ENCODE assay signal across 8 cellular contexts in the genomic region with DNA sequence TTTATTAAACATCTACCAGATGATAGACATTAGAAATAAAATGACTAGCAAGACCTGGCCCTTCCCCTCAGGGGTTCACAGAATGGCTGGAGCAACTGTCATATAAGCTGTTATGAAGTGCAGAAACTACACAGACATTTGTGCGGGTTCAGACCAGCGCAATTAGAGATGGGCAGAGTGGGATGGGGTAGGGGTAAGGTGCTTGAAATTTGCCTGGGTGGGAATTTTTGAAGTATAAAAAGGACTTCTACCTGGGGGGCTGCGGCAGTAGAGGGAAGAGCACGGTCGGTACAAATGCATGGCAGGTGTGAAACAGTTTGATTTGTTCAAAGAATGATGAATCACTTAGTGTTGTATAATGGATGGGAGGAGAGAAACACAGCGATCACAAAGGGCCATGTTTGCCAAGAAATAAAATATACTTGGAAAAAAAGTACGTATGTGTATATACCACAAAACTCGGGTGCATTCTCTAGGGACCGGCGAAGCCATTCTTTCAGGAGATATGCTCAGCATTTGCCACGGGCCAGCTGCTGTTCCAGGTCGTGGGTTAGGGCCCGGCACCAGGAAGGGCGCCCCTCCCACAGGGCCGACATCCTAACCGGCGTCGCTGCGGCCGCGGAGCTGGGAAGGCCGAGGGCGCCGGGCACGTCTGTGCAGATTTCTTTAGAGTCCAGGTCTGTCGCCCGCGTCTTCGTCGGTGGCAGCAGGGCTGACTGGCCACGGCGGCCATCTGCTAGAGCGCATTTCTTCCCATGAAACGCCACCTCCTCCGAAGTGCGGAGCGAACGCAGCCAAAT. TPM values are rescaled to one million over a fixed set of nuclear protein-coding genes. Genes with fewer than 3 reads are reported as not detected.
DNase-seq lines count a peak whose midpoint lies in the region; ATAC-seq, FAIRE-seq and TF ChIP-seq lines count a peak whose summit lies in the region.

No MANE protein-coding gene starts in this region.

- H3K36me3 Mint-ChIP-seq in stimulated activated naive CD8-positive, alpha-beta T cell treated with anti-CD3 and anti-CD28 coated beads, Interleukin-15, Interleukin-2, amounts not matched to agents 100 ng/mL and 50 ng/mL, for 24 hours (ENCODE audit: low read depth), result peaks cover 42% of the 10 kb centered on the region

- peak overlapping the region; percentile 68 for H3K27ac ChIP-seq in RWPE2 (ENCODE audit: poor library complexity, severe bottlenecking)
- peak overlapping the region; percentile 84 to 92 for H3K27ac ChIP-seq in coronary artery
- H3K27ac ChIP-seq in HepG2 (ENCODE audit: extremely low read length, insufficient read depth, low read length), result peak overlapping the region; percentile 91

- no peaks in the 10 kb centered on the region for H3K9me3 Mint-ChIP-seq in stimulated activated naive CD8-positive, alpha-beta T cell treated with anti-CD3 and anti-CD28 coated beads, Interleukin-15, Interleukin-2, amounts not matched to agents 100 ng/mL and 50 ng/mL, for 24 hours

- peaks cover 13% of the 10 kb centered on the region for H3K4me1 ChIP-seq in RWPE2 (ENCODE audit: insufficient read depth, poor library complexity, severe bottlenecking)
- peaks cover 35% of the 10 kb centered on the region for H3K4me1 ChIP-seq in HepG2 (ENCODE audit: insufficient read depth, low read length)

- H2AFZ ChIP-seq in HepG2 (ENCODE audit: low read length), result no peak overlapping the region

- DNase-seq in DMS114 treated with DMSO at 0.1 percent for 48 hours (lab: John Stamatoyannopoulos, UW; ENCODE audit: unreplicated experiment) (peak; percentile 36), RWPE2 (ENCODE audit: low spot score) (no peak), coronary artery (ENCODE audit: low spot score) (peak; percentile 82), HepG2 (ENCODE audit: low spot score) (peak; percentile 38), DMS153 treated with DMSO at 0.1 percent for 48 hours (lab: John Stamatoyannopoulos, UW; ENCODE audit: unreplicated experiment) (no peak)

- 0 out of 4 replicates have a peak, but pooled peaks of 1 of the 2 experiments have one; percentile 11 for TF ChIP-seq POLR2A in HepG2 (IDR thresholded peaks at IDR 0.05; ENCODE audit: insufficient read depth in 1 of 2, low read depth in 2 of 2, low read length in 2 of 2)

- peaks cover 31% of the 10 kb centered on the region for H3K36me3 ChIP-seq in RWPE2 (ENCODE audit: low read depth)
- H3K36me3 ChIP-seq in HepG2 (replicated peaks in 1 of 2; ENCODE audit: control insufficient read depth in 1 of 2, insufficient read depth in 2 of 2, low read length in 2 of 2), result peaks cover 5 to 25% of the 10 kb centered on the region in 2 experiments; a peak in 3 of 5 replicates

- TF ChIP-seq EP300 in HepG2 (IDR thresholded peaks at IDR 0.05; ENCODE audit: low read depth in 2 of 2, low read length in 2 of 2) (no peak), HepG2 (CRISPR knock-in tag; IDR thresholded peaks at IDR 0.05; ENCODE audit: borderline replicate concordance) (no peak)

- H3K4me3 ChIP-seq in RWPE2 (ENCODE audit: severe bottlenecking) (peak overlapping the region; percentile 66), coronary artery (peak overlapping the region; percentile 86), HepG2 (replicated peaks in 1 of 3; ENCODE audit: insufficient read depth in 1 of 3, low read depth in 2 of 3, low read length in 3 of 3) (peak overlapping the region; percentile 89 to 97 (median 93))

- H3K4me1 Mint-ChIP-seq in stimulated activated naive CD8-positive, alpha-beta T cell treated with anti-CD3 and anti-CD28 coated beads, Interleukin-15, Interleukin-2, amounts not matched to agents 100 ng/mL and 50 ng/mL, for 24 hours (ENCODE audit: low read depth), result peaks cover 51% of the 10 kb centered on the region

- in situ Hi-C loops in HepG2 (cut with HindIII; ENCODE audit: extremely low pct_ligation_motif_present, low pct_unique_long_range_greater_than_20kb), result no loop called here

- H4K20me1 ChIP-seq in HepG2 (ENCODE audit: insufficient read depth, low read length), result peaks cover 17% of the 10 kb centered on the region

- H3K9ac ChIP-seq in HepG2 (ENCODE audit: insufficient read depth, low read depth, low read length), result peak overlapping the region; percentile 97

- H3K27ac Mint-ChIP-seq in stimulated activated naive CD8-positive, alpha-beta T cell treated with anti-CD3 and anti-CD28 coated beads, Interleukin-15, Interleukin-2, amounts not matched to agents 100 ng/mL and 50 ng/mL, for 24 hours, result peak overlapping the region; percentile 97

- peak overlapping the region; percentile 97 for H3K4me3 Mint-ChIP-seq in stimulated activated naive CD8-positive, alpha-beta T cell treated with anti-CD3 and anti-CD28 coated beads, Interleukin-15, Interleukin-2, amounts not matched to agents 100 ng/mL and 50 ng/mL, for 24 hours

- CTCF ChIA-PET in HepG2 (lab: Yijun Ruan, JAX; ENCODE audit: low intra/inter-chr PET ratio, low total read pairs), result interaction anchor here (1.2 kb wide), 1 partner anchor 9 kb away, joined by 6 read pairs; no protein-coding TSS in a partner anchor

- POLR2A ChIA-PET in HepG2 (lab: Yijun Ruan, JAX), result interaction anchor here (0.6 to 5.3 kb wide), 24 partner anchors 9 to 1631 kb away, joined by 3 to 175 read pairs (median 5); partner anchors contain the start of genes GFOD1, MCUR1, RANBP9 and SIRT5

- no peak for FAIRE-seq in HepG2 (lab: Jason Lieb, UNC)

- H3K27me3 ChIP-seq in RWPE2 (ENCODE audit: insufficient read depth, poor library complexity, severe bottlenecking) (no peaks in the 10 kb centered on the region), HepG2 (ENCODE audit: control insufficient read depth in 1 of 2, insufficient read depth in 2 of 2, low read length in 2 of 2) (no peaks in the 10 kb centered on the region; a peak in 1 of 5 replicates)

- intact Hi-C loops in HepG2 (cut with micrococcal nuclease; ENCODE audit: unreplicated experiment), result loop anchor here (2.0 kb wide), 2 partner anchors 128 to 278 kb away; partner anchors contain the start of gene GFOD1

- peaks cover 43% of the 10 kb centered on the region for H3K79me2 ChIP-seq in HepG2 (ENCODE audit: insufficient read depth, low read length)

- 4% methylated on average over 20 of the region's 38 CpGs for WGBS in HepG2 (ENCODE audit: low lambda C conversion rate)

- H3K4me2 ChIP-seq in HepG2 (ENCODE audit: low read depth, low read length), result peak overlapping the region; percentile 91

- no peaks in the 10 kb centered on the region for H3K27me3 Mint-ChIP-seq in stimulated activated naive CD8-positive, alpha-beta T cell treated with anti-CD3 and anti-CD28 coated beads, Interleukin-15, Interleukin-2, amounts not matched to agents 100 ng/mL and 50 ng/mL, for 24 hours

- TF ChIP-seq RAD21 in HepG2 (CRISPR knock-in tag; IDR thresholded peaks at IDR 0.05), result no peak

- no peaks in the 10 kb centered on the region for H3K9me3 ChIP-seq in RWPE2 (ENCODE audit: severe bottlenecking)
- H3K9me3 ChIP-seq in HepG2 (ENCODE audit: low read length), result no peaks in the 10 kb centered on the region

- TF ChIP-seq CTCF in RWPE2 (IDR thresholded peaks at IDR 0.05; ENCODE audit: poor library complexity, severe bottlenecking) (no peak), coronary artery (IDR thresholded peaks at IDR 0.05) (no peak), HepG2 (CRISPR knock-in tag; IDR thresholded peaks at IDR 0.05) (no peak)

- peak; percentile 15 for ATAC-seq in GM21360 (IDR thresholded peaks at IDR 0.05; ENCODE audit: unreplicated experiment)
- ATAC-seq in HG03571 (IDR thresholded peaks at IDR 0.05; ENCODE audit: unreplicated experiment), result peak; percentile 15
- peak; percentile 55 for ATAC-seq in RWPE2 (ENCODE audit: low read depth)
- peak; percentile 65 for ATAC-seq in HepG2

- BruUV-seq in HepG2 (replicated peaks; lab: Mats Ljungman, UMichigan), result TSS peak; percentile 75

RNA-seq across cellular contexts. Expression of gene NOL7, which starts 0.8 kb away (rescaled TPM):
- total RNA-seq in HepG2 (2016; rRNA removed; fragmentation: Illumina TruSeq; extraction: Trizol), result 186 and 215 TPM in 2 replicates
- total RNA-seq in HepG2 (2016; cell fraction: cytosol; rRNA removed; fragmentation: Illumina TruSeq; extraction: Trizol; ENCODE audit: low read depth), result 27.0 and 31.6 TPM in 2 replicates
- total RNA-seq in HepG2 (2016; cell fraction: insoluble cytoplasmic fraction; rRNA removed; fragmentation: Illumina TruSeq; extraction: Trizol), result 183 and 212 TPM in 2 replicates
- 65.5 and 72.1 TPM in 2 replicates for total RNA-seq in HepG2 (2016; cell fraction: membrane; rRNA removed; fragmentation: Illumina TruSeq; extraction: Trizol)
- total RNA-seq in HepG2 (2016; cell fraction: nucleus; rRNA removed; fragmentation: Illumina TruSeq; extraction: Trizol), result 69.4 and 79.5 TPM in 2 replicates
- polyA plus RNA-seq in HepG2 (2011; rRNA removed), result 30.1 and 37.8 TPM in 2 replicates
- 47.4 and 53.1 TPM in 2 replicates for polyA plus RNA-seq in HepG2 (2011; cell fraction: cytosol; rRNA removed)
- 23.4 and 23.5 TPM in 2 replicates for polyA plus RNA-seq in HepG2 (2011; cell fraction: nucleus; rRNA removed)
- 60.3 and 94.1 TPM in 2 replicates for polyA plus RNA-seq in HepG2 (2012)
- polyA plus RNA-seq in HepG2 (2016; cell fraction: cytosol; fragmentation: Illumina TruSeq; extraction: Trizol; ENCODE audit: low read depth), result 30.5 and 34.4 TPM in 2 replicates
- 240 and 243 TPM in 2 replicates for polyA plus RNA-seq in HepG2 (2016; cell fraction: insoluble cytoplasmic fraction; fragmentation: Illumina TruSeq; extraction: Trizol; ENCODE audit: low read depth)
- 60.8 and 65.8 TPM in 2 replicates for polyA plus RNA-seq in HepG2 (2016; cell fraction: membrane; fragmentation: Illumina TruSeq; extraction: Trizol; ENCODE audit: low read depth)
- 136 and 138 TPM in 2 replicates for polyA plus RNA-seq in HepG2 (2016; cell fraction: nucleus; fragmentation: Illumina TruSeq; extraction: Trizol; ENCODE audit: insufficient read depth, low read depth)
- polyA minus RNA-seq in HepG2 (2011; rRNA and poly(A)+ RNA removed; ENCODE audit: low replicate concordance), result 4.3 and 4.6 TPM in 2 replicates
- 13.1 and 18.6 TPM in 2 replicates for polyA minus RNA-seq in HepG2 (2011; cell fraction: cytosol; rRNA and poly(A)+ RNA removed)
- 26.5 and 26.9 TPM in 2 replicates for polyA minus RNA-seq in HepG2 (2011; cell fraction: nucleus; rRNA and poly(A)+ RNA removed)

RNA-seq across cellular contexts. Expression of gene SIRT5, which starts 39.9 kb away (rescaled TPM):
- total RNA-seq in HepG2 (2016; rRNA removed; fragmentation: Illumina TruSeq; extraction: Trizol), result 16.6 and 21.8 TPM in 2 replicates
- 21.9 and 28.4 TPM in 2 replicates for total RNA-seq in HepG2 (2016; cell fraction: cytosol; rRNA removed; fragmentation: Illumina TruSeq; extraction: Trizol; ENCODE audit: low read depth)
- total RNA-seq in HepG2 (2016; cell fraction: insoluble cytoplasmic fraction; rRNA removed; fragmentation: Illumina TruSeq; extraction: Trizol), result 17.2 TPM in 2 replicates
- 17.8 and 18.2 TPM in 2 replicates for total RNA-seq in HepG2 (2016; cell fraction: membrane; rRNA removed; fragmentation: Illumina TruSeq; extraction: Trizol)
- total RNA-seq in HepG2 (2016; cell fraction: nucleus; rRNA removed; fragmentation: Illumina TruSeq; extraction: Trizol), result 13.1 and 16.9 TPM in 2 replicates
- 13.4 and 14.1 TPM in 2 replicates for polyA plus RNA-seq in HepG2 (2011; rRNA removed)
- 8.8 and 9.0 TPM in 2 replicates for polyA plus RNA-seq in HepG2 (2011; cell fraction: cytosol; rRNA removed)
- polyA plus RNA-seq in HepG2 (2011; cell fraction: nucleus; rRNA removed), result 20.2 and 21.9 TPM in 2 replicates
- polyA plus RNA-seq in HepG2 (2012), result 10.3 and 16.7 TPM in 2 replicates
- 4.9 and 5.9 TPM in 2 replicates for polyA plus RNA-seq in HepG2 (2016; cell fraction: cytosol; fragmentation: Illumina TruSeq; extraction: Trizol; ENCODE audit: low read depth)
- polyA plus RNA-seq in HepG2 (2016; cell fraction: insoluble cytoplasmic fraction; fragmentation: Illumina TruSeq; extraction: Trizol; ENCODE audit: low read depth), result 19.7 and 19.8 TPM in 2 replicates
- 8.4 and 10.3 TPM in 2 replicates for polyA plus RNA-seq in HepG2 (2016; cell fraction: membrane; fragmentation: Illumina TruSeq; extraction: Trizol; ENCODE audit: low read depth)
- polyA plus RNA-seq in HepG2 (2016; cell fraction: nucleus; fragmentation: Illumina TruSeq; extraction: Trizol; ENCODE audit: insufficient read depth, low read depth), result 27.2 and 27.6 TPM in 2 replicates
- polyA minus RNA-seq in HepG2 (2011; rRNA and poly(A)+ RNA removed; ENCODE audit: low replicate concordance), result 5.4 and 6.8 TPM in 2 replicates
- 6.1 and 6.7 TPM in 2 replicates for polyA minus RNA-seq in HepG2 (2011; cell fraction: cytosol; rRNA and poly(A)+ RNA removed)
- polyA minus RNA-seq in HepG2 (2011; cell fraction: nucleus; rRNA and poly(A)+ RNA removed), result 16.8 and 17.6 TPM in 2 replicates

Comparison
In these comparisons a context has a peak if more than half of its experiments do, and no peak if none do; other contexts are left out.
1. DNase-seq: peak in DMS114 treated with DMSO at 0.1 percent for 48 hours (single experiment), coronary artery (single experiment) and HepG2 (single experiment); none in RWPE2 (single experiment) and DMS153 treated with DMSO at 0.1 percent for 48 hours (single experiment).
2. ATAC-seq: peak in every context shown above with its lines; median percentile 65 in HepG2; 55 in RWPE2; 15 in GM21360; 15 in HG03571.
3. Peak in every context shown above with its lines, with median percentiles within 50 percentile points of each other: H3K27ac ChIP-seq and H3K4me3 ChIP-seq.